ENCODE assay signal across 15 cellular contexts in the genomic region with DNA sequence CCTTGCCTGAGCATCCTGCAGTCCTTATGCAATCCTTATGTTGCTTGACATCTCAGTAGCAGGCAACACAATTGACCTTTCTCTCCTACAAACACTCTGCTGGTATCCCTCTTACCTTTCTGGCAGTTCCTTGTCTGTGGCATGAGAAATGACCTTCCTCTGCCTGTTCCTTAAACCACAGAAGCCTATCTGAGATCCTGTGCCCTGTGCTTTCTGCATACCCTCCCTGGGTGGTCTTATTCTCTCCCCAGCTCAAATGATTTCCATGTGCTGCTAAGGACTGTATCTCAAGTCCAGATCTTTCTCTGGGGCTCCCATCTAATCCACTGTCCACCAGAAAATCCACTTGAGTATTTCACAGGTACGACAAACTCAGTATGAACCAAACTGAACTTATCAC. TPM values are rescaled to one million over a fixed set of nuclear protein-coding genes. Genes with fewer than 3 reads are reported as not detected.
DNase-seq lines count a peak whose midpoint lies in the region; ATAC-seq and TF ChIP-seq lines count a peak whose summit lies in the region.
"Had no signal": no experiment of that assay in that cellular context is flagged by ENCODE, and none has a peak within 500 bp of the region (broad histone marks: within the 10 kb centered on the region; RNA-seq: fewer than 3 reads in every experiment).

No MANE protein-coding gene starts in this region.

- peaks cover 17% of the 10 kb centered on the region for H3K36me3 Mint-ChIP-seq in activated CD8-positive, alpha-beta memory T cell treated with anti-CD3 and anti-CD28 coated beads, Interleukin-2, amount 10 ng/mL, durations not matched to agents 7 days and 5 days
- H3K36me3 Mint-ChIP-seq in central memory CD8-positive, alpha-beta T cell (ENCODE audit: insufficient read depth), result peaks cover 31% of the 10 kb centered on the region

- no peaks in the 10 kb centered on the region for H3K9me3 ChIP-seq in SJSA1 (replicated peaks)
- no peaks in the 10 kb centered on the region for H3K9me3 ChIP-seq in spleen
- H3K9me3 ChIP-seq: prostate gland had no signal

- DNase-seq in activated CD8-positive, alpha-beta memory T cell treated with anti-CD3 and anti-CD28 coated beads, Interleukin-2, amount 10 ng/mL, durations not matched to agents 7 days and 5 days, result no peak
- DNase-seq in activated CD8-positive, alpha-beta memory T cell treated with anti-CD3 and anti-CD28 coated beads for 24 hours, result no peak
- peak; percentile 99 to 100 for DNase-seq in SJSA1 (ENCODE audit: low read depth in 1 of 2, low spot score in 2 of 2)
- no peak for DNase-seq in central memory CD8-positive, alpha-beta T cell (ENCODE audit: low spot score in 2 of 2)
- DNase-seq in spleen, result no peak
- no peak for DNase-seq in stimulated activated CD4-positive, alpha-beta T cell treated with anti-CD3 and anti-CD28 coated beads, Interleukin-2, amount 100 ng/mL, for 48 hours
- DNase-seq: activated CD4-positive, CD25-positive, alpha-beta regulatory T cell treated with anti-CD3 and anti-CD28 coated beads, Interleukin-2, amount 50 U/mL, for 72 hours; NCI-H1417; RPMI8226; stimulated activated naive CD4-positive, alpha-beta T cell had no signal

- intact Hi-C loops in spleen (cut with DNase I; ENCODE audit: low total_unique reads), result no loop called here

- H3K27ac ChIP-seq in SJSA1 (peak overlapping the region; percentile 4), spleen (peak overlapping the region; percentile 7 to 96 (median 75))
- H3K27ac ChIP-seq: prostate gland had no signal

- H3K4me3 Mint-ChIP-seq in activated CD8-positive, alpha-beta memory T cell treated with anti-CD3 and anti-CD28 coated beads, Interleukin-2, amount 10 ng/mL, durations not matched to agents 7 days and 5 days, result no peak overlapping the region
- peak overlapping the region; percentile 58 for H3K4me3 Mint-ChIP-seq in central memory CD8-positive, alpha-beta T cell

- no peak for ATAC-seq in activated CD8-positive, alpha-beta memory T cell treated with anti-CD3 and anti-CD28 coated beads, Interleukin-2, amount 10 ng/mL, durations not matched to agents 7 days and 5 days
- no peak for ATAC-seq in central memory CD8-positive, alpha-beta T cell (replicated peaks; ENCODE audit: extremely low read depth, poor library complexity, severe bottlenecking)
- ATAC-seq in GM21526 (IDR thresholded peaks at IDR 0.05; ENCODE audit: low FRiP score, unreplicated experiment), result no peak
- ATAC-seq in GM19395 (IDR thresholded peaks at IDR 0.05; ENCODE audit: unreplicated experiment), result no peak

- H3K27me3 Mint-ChIP-seq in activated CD8-positive, alpha-beta memory T cell treated with anti-CD3 and anti-CD28 coated beads, Interleukin-2, amount 10 ng/mL, durations not matched to agents 7 days and 5 days, result no peaks in the 10 kb centered on the region
- no peaks in the 10 kb centered on the region for H3K27me3 Mint-ChIP-seq in central memory CD8-positive, alpha-beta T cell

- 82 to 97% (median 89%) methylated on average over 1 of the region's 1 CpG for WGBS in spleen, 5 donors

- peak overlapping the region; percentile 100 for H3K27ac Mint-ChIP-seq in activated CD8-positive, alpha-beta memory T cell treated with anti-CD3 and anti-CD28 coated beads, Interleukin-2, amount 10 ng/mL, durations not matched to agents 7 days and 5 days
- H3K27ac Mint-ChIP-seq in central memory CD8-positive, alpha-beta T cell (ENCODE audit: low read depth), result peak overlapping the region; percentile 97

- no peak for TF ChIP-seq CTCF in spleen (IDR thresholded peaks at IDR 0.05 in 8 of 11, conservative IDR thresholded peaks at IDR 0.05 in 3 of 11)

- H3K36me3 ChIP-seq in SJSA1, result no peaks in the 10 kb centered on the region
- H3K36me3 ChIP-seq in spleen, result no peaks in the 10 kb centered on the region
- H3K36me3 ChIP-seq: prostate gland had no signal

- no peaks in the 10 kb centered on the region for H3K9me3 Mint-ChIP-seq in activated CD8-positive, alpha-beta memory T cell treated with anti-CD3 and anti-CD28 coated beads, Interleukin-2, amount 10 ng/mL, durations not matched to agents 7 days and 5 days (ENCODE audit: low read depth)
- no peaks in the 10 kb centered on the region for H3K9me3 Mint-ChIP-seq in central memory CD8-positive, alpha-beta T cell

- H3K4me1 Mint-ChIP-seq in activated CD8-positive, alpha-beta memory T cell treated with anti-CD3 and anti-CD28 coated beads, Interleukin-2, amount 10 ng/mL, durations not matched to agents 7 days and 5 days, result peaks cover 41% of the 10 kb centered on the region
- peaks cover 53% of the 10 kb centered on the region for H3K4me1 Mint-ChIP-seq in central memory CD8-positive, alpha-beta T cell

- H3K4me3 ChIP-seq in SJSA1, result no peak overlapping the region
- no peak overlapping the region for H3K4me3 ChIP-seq in spleen
- H3K4me3 ChIP-seq: prostate gland, smooth muscle cell had no signal

- H3K27me3 ChIP-seq in SJSA1 (replicated peaks), result no peaks in the 10 kb centered on the region
- H3K27me3 ChIP-seq in spleen (replicated peaks in 1 of 7), result no peaks in the 10 kb centered on the region

- CTCF ChIA-PET in activated CD8-positive, alpha-beta memory T cell treated with anti-CD3 and anti-CD28 coated beads, Interleukin-2, amount 10 ng/mL, durations not matched to agents 7 days and 5 days (lab: Charles Lee), result interaction anchor here (0.7 to 12.4 kb wide), 2 partner anchors 19 to 65 kb away, joined by 3 to 193 read pairs; a partner anchor contains a TSS

- H3K4me1 ChIP-seq in SJSA1 (replicated peaks) (peaks cover 74% of the 10 kb centered on the region), spleen (peaks cover 15 to 70% (median 44%) of the 10 kb centered on the region in 6 donors)
- H3K4me1 ChIP-seq: prostate gland had no signal

- no peak for TF ChIP-seq POLR2A in spleen (IDR thresholded peaks at IDR 0.05)

RNA-seq across cellular contexts. Expression of a gene that starts 2.0 kb away (rescaled TPM):
- total RNA-seq in activated CD8-positive, alpha-beta memory T cell treated with anti-CD3 and anti-CD28 coated beads, Interleukin-2, amount 10 ng/mL, durations not matched to agents 7 days and 5 days, result 100 to 1,000 TPM; 234 to 363 TPM
- 30.6 TPM in 2 replicates for total RNA-seq in SJSA1 (2014; rRNA removed; shearing (Covaris generic))
- total RNA-seq in spleen, result 100 to 1,000 TPM; 148 to 328 (median 226) TPM
- polyA plus RNA-seq in spleen, result 100 to 1,000 TPM; 190 to 400 (median 251) TPM
- polyA plus RNA-seq: smooth muscle cell had no signal

RNA-seq across cellular contexts. Expression of a gene that starts 6.2 kb away (rescaled TPM):
- 100 to 1,000 TPM; 283 to 384 TPM for total RNA-seq in activated CD8-positive, alpha-beta memory T cell treated with anti-CD3 and anti-CD28 coated beads, Interleukin-2, amount 10 ng/mL, durations not matched to agents 7 days and 5 days
- total RNA-seq in SJSA1 (2014; rRNA removed; shearing (Covaris generic)), result 3,352 and 4,750 TPM in 2 replicates
- total RNA-seq in spleen, result 100 to 1,000 TPM in 4 of 7 donors, 10 to 100 TPM in 3; 72.4 to 186 (median 146) TPM
- polyA plus RNA-seq in spleen, result 100 to 1,000 TPM in 1 of 3 donors, 10 to 100 TPM in 2; 67.4 to 104 (median 89.2) TPM

RNA-seq across cellular contexts. Expression of a gene that starts 22.1 kb away (rescaled TPM):
- under 1 TPM; 0.52 to 0.53 TPM for total RNA-seq in activated CD8-positive, alpha-beta memory T cell treated with anti-CD3 and anti-CD28 coated beads, Interleukin-2, amount 10 ng/mL, durations not matched to agents 7 days and 5 days
- 225 and 323 TPM in 2 replicates for total RNA-seq in SJSA1 (2014; rRNA removed; shearing (Covaris generic))
- total RNA-seq in spleen, result 1 to 10 TPM in 4 of 7 donors, under 1 TPM in 3; 0.46 to 3.6 (median 1.1) TPM
- 1 to 10 TPM in 1 of 3 donors, under 1 TPM in 2; 0.63 to 1.2 (median 0.77) TPM for polyA plus RNA-seq in spleen

RNA-seq across cellular contexts. Expression of a gene that starts 26.6 kb away (rescaled TPM):
- total RNA-seq in activated CD8-positive, alpha-beta memory T cell treated with anti-CD3 and anti-CD28 coated beads, Interleukin-2, amount 10 ng/mL, durations not matched to agents 7 days and 5 days, result under 1 TPM in 1 of 2 experiments, not detected in 1; 0.35 TPM
- 2.2 and 2.5 TPM in 2 replicates for total RNA-seq in SJSA1 (2014; rRNA removed; shearing (Covaris generic))
- total RNA-seq in spleen, result not detected
- under 1 TPM in 1 of 3 donors, not detected in 2; 0.02 TPM for polyA plus RNA-seq in spleen
- total RNA-seq: lower leg skin, prostate gland had no signal

RNA-seq across cellular contexts. Expression of a gene that starts 38.6 kb away (rescaled TPM):
- total RNA-seq in activated CD8-positive, alpha-beta memory T cell treated with anti-CD3 and anti-CD28 coated beads, Interleukin-2, amount 10 ng/mL, durations not matched to agents 7 days and 5 days, result 10 to 100 TPM; 15.3 to 15.9 TPM
- total RNA-seq in SJSA1 (2014; rRNA removed; shearing (Covaris generic)), result 564 and 686 TPM in 2 replicates
- total RNA-seq in spleen, result 10 to 100 TPM; 18.0 to 27.7 (median 21.6) TPM
- polyA plus RNA-seq in spleen, result 10 to 100 TPM; 39.8 to 43.9 (median 43.4) TPM

Comparison
In these comparisons a context has a peak if more than half of its experiments do, and no peak if none do; other contexts are left out.
1. DNase-seq: peak in SJSA1 (2 of 2); none in activated CD8-positive, alpha-beta memory T cell treated with anti-CD3 and anti-CD28 coated beads, Interleukin-2, amount 10 ng/mL, durations not matched to agents 7 days and 5 days (single experiment), activated CD8-positive, alpha-beta memory T cell treated with anti-CD3 and anti-CD28 coated beads for 24 hours (single experiment), central memory CD8-positive, alpha-beta T cell (0 of 2), spleen (single experiment) and stimulated activated CD4-positive, alpha-beta T cell treated with anti-CD3 and anti-CD28 coated beads, Interleukin-2, amount 100 ng/mL, for 48 hours (0 of 2).
2. RNA of a gene that starts 22.1 kb away (total RNA-seq): 225 to 323 TPM in SJSA1; 0.46 to 3.6 TPM in spleen and 0.52 to 0.53 TPM in activated CD8-positive, alpha-beta memory T cell treated with anti-CD3 and anti-CD28 coated beads, Interleukin-2, amount 10 ng/mL, durations not matched to agents 7 days and 5 days; every median in the first group is over 10 times any median in the second.